Comparison of ENCODE assay signal across 15 cellular contexts in the genomic region with DNA sequence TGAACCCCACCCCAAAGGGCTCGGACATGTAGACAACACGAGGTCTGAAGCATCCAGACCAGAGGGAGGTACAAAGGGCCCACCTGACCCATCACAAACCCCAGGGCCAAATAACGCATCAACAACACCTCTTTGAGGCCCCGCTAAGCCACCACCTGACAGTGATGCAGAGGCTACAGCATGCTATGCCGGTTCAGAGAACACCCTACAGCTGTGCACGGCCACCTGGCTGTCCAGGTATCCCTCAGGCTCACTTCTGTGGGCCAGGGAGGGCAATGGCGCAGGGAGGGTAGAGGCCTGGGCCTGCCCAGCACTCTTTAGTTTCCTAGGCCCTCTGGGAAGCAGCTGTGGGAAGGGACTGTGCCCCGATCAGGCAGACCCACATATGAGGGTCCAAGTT.
A peak's percentile ranks its signal among the peaks of the same experiment; 100 is the strongest.
DNase-seq lines count a peak whose midpoint lies in the region; ATAC-seq and TF ChIP-seq lines count a peak whose summit lies in the region.
"Had no signal": no experiment of that assay in that cellular context is flagged by ENCODE, and none has a peak within 500 bp of the region (broad histone marks: within the 10 kb centered on the region; RNA-seq: fewer than 3 reads in every experiment).

No MANE protein-coding gene starts in this region.

- peak overlapping the region; percentile 31; the same call in 1 of the 2 replicates for H3K27ac ChIP-seq in 22Rv1
- H3K27ac ChIP-seq in right lobe of liver = peak overlapping the region; percentile 38 to 97 (median 62)

- TF ChIP-seq CTCF in 22Rv1 (IDR thresholded peaks at IDR 0.05) (no peak), WTC11 (IDR thresholded peaks at IDR 0.05) (no peak), right lobe of liver (IDR thresholded peaks at IDR 0.05) (no peak)

- peaks cover 0 to 94% (median 42%) of the 10 kb centered on the region in 4 donors for H3K4me1 ChIP-seq in right lobe of liver

- no peaks in the 10 kb centered on the region for H3K9me3 Mint-ChIP-seq in WTC11
- H3K9me3 Mint-ChIP-seq: CD4-positive, alpha-beta T cell; HFFc6 had no signal

- no CpG with 5 or more reads among the region's 8 CpGs for WGBS in right lobe of liver (ENCODE audit: insufficient coverage, low coverage, low lambda C conversion rate, missing lambda C conversion rate)

- CTCF ChIA-PET in WTC11 (lab: Charles Lee) = interaction anchor here (0.6 kb wide), 1 partner anchor 235 kb away, joined by 3 read pairs; no protein-coding TSS in a partner anchor

- H3K36me3 Mint-ChIP-seq in WTC11 = peaks cover 43% of the 10 kb centered on the region

- intact Hi-C loops in right lobe of liver (cut with DNase I) = no loop called here
- intact Hi-C loops in posterior vena cava (cut with DNase I) = no loop called here

- H3K27me3 ChIP-seq in right lobe of liver = no peaks in the 10 kb centered on the region

- no peak overlapping the region for H3K4me3 ChIP-seq in right lobe of liver

- TF ChIP-seq POLR2A in right lobe of liver (IDR thresholded peaks at IDR 0.05) = no peak

- 0 out of 2 replicates have a peak overlapping the region, but pooled peaks have one; percentile 11 for H3K27ac Mint-ChIP-seq in WTC11
- H3K27ac Mint-ChIP-seq: B cell; CD4-positive, alpha-beta T cell; HFFc6 had no signal

- POLR2A ChIA-PET in WTC11 (lab: Charles Lee) = no interaction called here

- H3K36me3 ChIP-seq in right lobe of liver = peaks cover 0 to 6% (median 0%) of the 10 kb centered on the region in 4 donors

- no peaks in the 10 kb centered on the region for H3K9me3 ChIP-seq in right lobe of liver

- H3K27me3 Mint-ChIP-seq in WTC11 (ENCODE audit: low read depth) = no peaks in the 10 kb centered on the region
- H3K27me3 Mint-ChIP-seq: B cell; CD4-positive, alpha-beta T cell had no signal

- DNase-seq in WTC11 (ENCODE audit: low spot score) (no peak), right lobe of liver (no peak), posterior vena cava (ENCODE audit: low spot score) (peak; percentile 48), middle frontal gyrus (ENCODE audit: extremely low spot score, low spot score) (no peak)
- DNase-seq in activated T-cell treated with anti-CD3 and anti-CD28 coated beads, Interleukin-2, amount 50 U/mL, for 48 hours = no peak
- DNase-seq: C1 segment of cervical spinal cord; CD4-positive, alpha-beta T cell; DND-41; GDM1; HCEC 1CT; HFFc6; IMR-90 had no signal

- H3K4me3 Mint-ChIP-seq in WTC11 = no peak overlapping the region
- H3K4me3 Mint-ChIP-seq: B cell; CD4-positive, alpha-beta T cell; HFFc6 had no signal

- no peaks in the 10 kb centered on the region for H3K4me1 Mint-ChIP-seq in WTC11
- H3K4me1 Mint-ChIP-seq: B cell had no signal

- ATAC-seq in WTC11 (no peak), right lobe of liver (no peak), GM21423 (IDR thresholded peaks at IDR 0.05; ENCODE audit: unreplicated experiment) (no peak)

TF ChIP-seq in WTC11, 78 proteins besides CTCF, POLR2A, EP300 and RAD21:
- TF ChIP-seq FOXK1 (CRISPR knock-in tag; IDR thresholded peaks at IDR 0.05) (no peak), ZNF219 (CRISPR knock-in tag; IDR thresholded peaks at IDR 0.05; ENCODE audit: borderline replicate concordance) (no peak), ZNF423 (CRISPR knock-in tag; IDR thresholded peaks at IDR 0.05) (no peak), KAT7 (CRISPR knock-in tag; IDR thresholded peaks at IDR 0.05; ENCODE audit: borderline replicate concordance) (no peak), ZNF138 (CRISPR knock-in tag; conservative IDR thresholded peaks at IDR 0.05) (no peak), PRRX2 (CRISPR knock-in tag; IDR thresholded peaks at IDR 0.05) (no peak), TEAD1 (CRISPR knock-in tag; IDR thresholded peaks at IDR 0.05) (no peak)
- TF ChIP-seq, protein P1, sequence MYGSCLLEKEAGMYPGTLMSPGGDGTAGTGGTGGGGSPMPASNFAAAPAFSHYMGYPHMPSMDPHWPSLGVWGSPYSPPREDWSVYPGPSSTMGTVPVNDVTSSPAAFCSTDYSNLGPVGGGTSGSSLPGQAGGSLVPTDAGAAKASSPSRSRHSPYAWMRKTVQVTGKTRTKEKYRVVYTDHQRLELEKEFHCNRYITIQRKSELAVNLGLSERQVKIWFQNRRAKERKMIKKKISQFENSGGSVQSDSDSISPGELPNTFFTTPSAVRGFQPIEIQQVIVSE (CRISPR knock-in tag; IDR thresholded peaks at IDR 0.05; ENCODE audit: borderline replicate concordance) = no peak
- TF ChIP-seq, protein P2, sequence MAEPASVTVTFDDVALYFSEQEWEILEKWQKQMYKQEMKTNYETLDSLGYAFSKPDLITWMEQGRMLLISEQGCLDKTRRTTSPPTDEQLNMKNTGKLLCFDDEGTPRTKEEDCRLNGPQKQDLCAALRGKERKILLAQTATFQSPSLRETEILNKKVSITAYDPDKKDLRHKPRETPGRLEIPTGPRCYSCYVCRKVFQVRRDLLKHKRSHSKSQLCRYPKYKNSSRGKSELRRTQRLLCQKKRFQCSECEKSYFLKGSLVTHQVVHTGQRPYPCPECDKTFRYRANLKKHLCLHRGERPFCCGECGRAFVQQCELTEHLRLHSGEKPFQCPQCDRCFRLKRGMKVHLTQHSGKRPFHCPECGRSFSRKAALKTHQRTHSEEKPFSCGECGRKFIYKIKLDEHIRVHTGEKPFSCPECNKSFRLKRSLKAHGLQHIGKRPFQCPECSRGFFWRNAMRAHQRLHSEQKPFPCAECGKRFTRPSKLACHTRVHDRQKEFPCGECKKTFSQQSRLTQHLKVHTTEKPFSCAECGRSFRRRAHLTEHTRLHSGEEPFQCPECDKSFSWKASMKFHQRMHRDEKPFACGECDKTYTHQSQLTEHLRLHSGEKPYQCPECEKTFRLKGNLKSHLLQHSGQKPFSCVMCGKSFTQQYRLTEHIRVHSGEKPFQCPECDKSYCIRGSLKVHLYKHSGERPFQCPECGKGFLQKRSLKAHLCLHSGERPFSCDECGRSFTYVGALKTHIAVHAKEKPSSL (CRISPR knock-in tag; conservative IDR thresholded peaks at IDR 0.05) = no peak
- TF ChIP-seq, protein P3, sequence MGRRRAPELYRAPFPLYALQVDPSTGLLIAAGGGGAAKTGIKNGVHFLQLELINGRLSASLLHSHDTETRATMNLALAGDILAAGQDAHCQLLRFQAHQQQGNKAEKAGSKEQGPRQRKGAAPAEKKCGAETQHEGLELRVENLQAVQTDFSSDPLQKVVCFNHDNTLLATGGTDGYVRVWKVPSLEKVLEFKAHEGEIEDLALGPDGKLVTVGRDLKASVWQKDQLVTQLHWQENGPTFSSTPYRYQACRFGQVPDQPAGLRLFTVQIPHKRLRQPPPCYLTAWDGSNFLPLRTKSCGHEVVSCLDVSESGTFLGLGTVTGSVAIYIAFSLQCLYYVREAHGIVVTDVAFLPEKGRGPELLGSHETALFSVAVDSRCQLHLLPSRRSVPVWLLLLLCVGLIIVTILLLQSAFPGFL (CRISPR knock-in tag; IDR thresholded peaks at IDR 0.05; ENCODE audit: borderline replicate concordance) = no peak
